ENCODE assay signal across 13 cellular contexts in the genomic region with DNA sequence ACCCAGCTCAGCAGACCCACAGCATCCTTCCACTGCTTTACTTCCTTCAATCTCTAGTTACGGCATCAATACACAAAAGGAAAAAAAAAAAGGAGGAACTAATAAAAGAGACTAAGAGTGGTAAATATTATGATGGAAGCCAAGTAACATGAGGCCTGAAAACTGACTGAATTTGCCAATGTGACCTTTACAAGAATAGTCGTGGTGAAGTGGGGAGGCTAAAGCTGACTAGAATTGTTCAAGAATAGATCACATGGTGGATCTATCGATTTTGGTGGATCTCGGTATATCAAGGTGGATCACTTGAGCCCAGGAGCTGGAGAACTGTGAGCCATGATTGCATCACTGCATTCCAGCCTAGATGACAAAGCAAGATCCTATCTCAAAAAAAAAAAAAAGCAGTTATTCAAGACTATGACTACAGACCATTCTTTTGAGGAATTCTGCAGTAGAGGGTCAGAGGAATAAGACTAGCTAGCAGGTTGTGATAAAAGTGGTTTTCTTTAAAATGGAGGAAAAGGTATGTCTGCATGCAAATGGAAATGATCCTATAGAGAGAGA. TPM values are rescaled to one million over a fixed set of nuclear protein-coding genes. Genes with fewer than 3 reads are reported as not detected.
DNase-seq lines count a peak whose midpoint lies in the region; ATAC-seq and TF ChIP-seq lines count a peak whose summit lies in the region.
"Had no signal": no experiment of that assay in that cellular context is flagged by ENCODE, and none has a peak within 500 bp of the region (broad histone marks: within the 10 kb centered on the region; RNA-seq: fewer than 3 reads in every experiment).

No MANE protein-coding gene starts in this region.

- H3K36me3 Mint-ChIP-seq in stimulated activated naive B cell treated with anti-CD40 and anti-IgM and Interleukin-4, amounts not matched to agents 10 μg/mL and 1 μg/mL and 100 μg/mL, for 72 hours = peaks cover 32 to 40% of the 10 kb centered on the region in 2 donors
- peaks cover 34% of the 10 kb centered on the region for H3K36me3 Mint-ChIP-seq in activated T-cell treated with anti-CD3 and anti-CD28 coated beads, Interleukin-2, amount 50 U/mL, for 4 hours (ENCODE audit: insufficient read depth)

- H3K79me1 ChIP-seq in trophoblast cell (ENCODE audit: low read length) = peaks cover 7% of the 10 kb centered on the region

- no peak overlapping the region for H3K4me3 Mint-ChIP-seq in stimulated activated naive B cell treated with anti-CD40 and anti-IgM and Interleukin-4, amounts not matched to agents 10 μg/mL and 1 μg/mL and 100 μg/mL, for 72 hours
- no peak overlapping the region for H3K4me3 Mint-ChIP-seq in activated T-cell treated with anti-CD3 and anti-CD28 coated beads, Interleukin-2, amount 50 U/mL, for 4 hours
- H3K4me3 Mint-ChIP-seq: dendritic cell treated with granulocyte-macrophage colony-stimulating factor and Interleukin-4, amounts not matched to agents 40 ng/mL and 50 ng/mL, for 4 days had no signal

- peaks cover 0 to 6% of the 10 kb centered on the region in 2 donors for H3K4me1 Mint-ChIP-seq in stimulated activated naive B cell treated with anti-CD40 and anti-IgM and Interleukin-4, amounts not matched to agents 10 μg/mL and 1 μg/mL and 100 μg/mL, for 72 hours
- peaks cover 4% of the 10 kb centered on the region for H3K4me1 Mint-ChIP-seq in activated T-cell treated with anti-CD3 and anti-CD28 coated beads, Interleukin-2, amount 50 U/mL, for 4 hours (ENCODE audit: low read depth)

- no peak overlapping the region for H3K4ac ChIP-seq in trophoblast cell (ENCODE audit: low read depth, low read length)

- H3K9me3 ChIP-seq in trophoblast cell (ENCODE audit: insufficient read depth, low read depth, low read length) = no peaks in the 10 kb centered on the region
- H3K9me3 ChIP-seq: tibial nerve had no signal

- TF ChIP-seq CTCF in cardiac fibroblast (IDR thresholded peaks at IDR 0.05; ENCODE audit: low read depth, low read length) = no peak

- no peak overlapping the region for H3K18ac ChIP-seq in trophoblast cell (ENCODE audit: low read length)

- peak overlapping the region; percentile 95 for H2BK12ac ChIP-seq in trophoblast cell (ENCODE audit: low read length)

- H3K4me1 ChIP-seq in trophoblast cell (ENCODE audit: control insufficient read depth in 1 of 2, insufficient read depth in 2 of 2, low read length in 2 of 2) = peaks cover 0 to 4% of the 10 kb centered on the region in 2 experiments
- H3K4me1 ChIP-seq: tibial nerve had no signal

- H4K12ac ChIP-seq in trophoblast cell (ENCODE audit: low read depth, low read length) = no peak overlapping the region

- no peak overlapping the region for H3K23ac ChIP-seq in trophoblast cell (ENCODE audit: low read length)

- H3K4me3 ChIP-seq in cardiac fibroblast (replicated peaks in 1 of 2; ENCODE audit: low read depth in 2 of 2, low read length in 2 of 2) (no peak overlapping the region), trophoblast cell (ENCODE audit: low read depth, low read length) (no peak overlapping the region)
- H3K4me3 ChIP-seq: tibial nerve had no signal

- no peak for ATAC-seq in stimulated activated naive B cell treated with anti-CD40 and anti-IgM and Interleukin-4, amounts not matched to agents 10 μg/mL and 1 μg/mL and 100 μg/mL, for 72 hours (replicated peaks)
- ATAC-seq in activated T-cell treated with anti-CD3 and anti-CD28 coated beads, Interleukin-2, amount 50 U/mL, for 4 hours = no peak
- ATAC-seq: sciatic nerve had no signal

- H3K27ac Mint-ChIP-seq in stimulated activated naive B cell treated with anti-CD40 and anti-IgM and Interleukin-4, amounts not matched to agents 10 μg/mL and 1 μg/mL and 100 μg/mL, for 72 hours = no peak overlapping the region
- H3K27ac Mint-ChIP-seq: dendritic cell treated with granulocyte-macrophage colony-stimulating factor and Interleukin-4, amounts not matched to agents 40 ng/mL and 50 ng/mL, for 4 days had no signal

- H2BK120ac ChIP-seq in trophoblast cell (ENCODE audit: insufficient read depth, low read length, poor library complexity) = peak overlapping the region; percentile 88

- H3K27me3 ChIP-seq in trophoblast cell (ENCODE audit: insufficient read depth, low read length) = no peaks in the 10 kb centered on the region
- H3K27me3 ChIP-seq: tibial nerve had no signal

- H2AK5ac ChIP-seq in trophoblast cell (ENCODE audit: low read length) = no peak overlapping the region

- H3K27ac ChIP-seq in trophoblast cell (ENCODE audit: low read depth, low read length) = peak overlapping the region; percentile 33
- H3K27ac ChIP-seq: tibial nerve had no signal

- H2AFZ ChIP-seq in trophoblast cell (ENCODE audit: insufficient read depth, low read length, poor library complexity) = no peak overlapping the region

- no peaks in the 10 kb centered on the region for H3K79me2 ChIP-seq in trophoblast cell (ENCODE audit: control insufficient read depth, insufficient read depth, low read length, poor library complexity)

- peak overlapping the region; percentile 59 for H4K91ac ChIP-seq in trophoblast cell (ENCODE audit: low read depth, low read length)

- H3K36me3 ChIP-seq in trophoblast cell (ENCODE audit: control insufficient read depth in 1 of 2, insufficient read depth in 2 of 2, low read length in 2 of 2) = peaks cover 0 to 3% of the 10 kb centered on the region in 2 experiments

- H3K9me3 Mint-ChIP-seq in stimulated activated naive B cell treated with anti-CD40 and anti-IgM and Interleukin-4, amounts not matched to agents 10 μg/mL and 1 μg/mL and 100 μg/mL, for 72 hours = peaks cover 2 to 3% of the 10 kb centered on the region in 2 donors
- H3K9me3 Mint-ChIP-seq in activated T-cell treated with anti-CD3 and anti-CD28 coated beads, Interleukin-2, amount 50 U/mL, for 4 hours = no peaks in the 10 kb centered on the region
- H3K9me3 Mint-ChIP-seq: dendritic cell treated with granulocyte-macrophage colony-stimulating factor and Interleukin-4, amounts not matched to agents 40 ng/mL and 50 ng/mL, for 4 days had no signal

- H3K4me2 ChIP-seq in trophoblast cell (ENCODE audit: low read length) = no peak overlapping the region

- peak overlapping the region; percentile 86 for H2BK5ac ChIP-seq in trophoblast cell (ENCODE audit: low read depth, low read length, poor library complexity)

- no peak overlapping the region for H3K9ac ChIP-seq in trophoblast cell (ENCODE audit: low read length)

- peak overlapping the region; percentile 71 for H4K8ac ChIP-seq in trophoblast cell (ENCODE audit: low read depth, low read length)

- no CpG with 5 or more reads among the region's 4 CpGs for WGBS in trophoblast cell (ENCODE audit: extremely low coverage, insufficient coverage, insufficient read length)

- H3K14ac ChIP-seq in trophoblast cell (ENCODE audit: low read length) = no peak overlapping the region

- no peaks in the 10 kb centered on the region for H3K27me3 Mint-ChIP-seq in stimulated activated naive B cell treated with anti-CD40 and anti-IgM and Interleukin-4, amounts not matched to agents 10 μg/mL and 1 μg/mL and 100 μg/mL, for 72 hours
- H3K27me3 Mint-ChIP-seq in activated T-cell treated with anti-CD3 and anti-CD28 coated beads, Interleukin-2, amount 50 U/mL, for 4 hours (ENCODE audit: low read depth) = no peaks in the 10 kb centered on the region
- H3K27me3 Mint-ChIP-seq: dendritic cell treated with granulocyte-macrophage colony-stimulating factor and Interleukin-4, amounts not matched to agents 40 ng/mL and 50 ng/mL, for 4 days had no signal

- DNase-seq in GM03348 (ENCODE audit: low spot score) (peak; percentile 26), NCI-H226 (peak; percentile 33), cardiac fibroblast (ENCODE audit: low read depth in 2 of 2) (peak; percentile 19 to 80), trophoblast cell (peak; percentile 53 to 92), midbrain (lab: John Stamatoyannopoulos, UW) (no peak), amygdala (lab: John Stamatoyannopoulos, UW) (no peak)
- no peak for DNase-seq in stimulated activated naive B cell treated with anti-CD40 and anti-IgM and Interleukin-4, amounts not matched to agents 10 μg/mL and 1 μg/mL and 100 μg/mL, for 72 hours
- no peak for DNase-seq in activated T-cell treated with anti-CD3 and anti-CD28 coated beads, Interleukin-2, amount 50 U/mL, for 4 hours
- DNase-seq: DMS79 treated with DMSO at 0.1 percent for 48 hours, SIG-M5 had no signal

RNA-seq across cellular contexts. Expression of gene ERMP1, which starts 15.1 kb away (rescaled TPM):
- polyA plus RNA-seq in trophoblast cell (2013) = 22.1 TPM in 2 replicates
- total RNA-seq in activated T-cell treated with anti-CD3 and anti-CD28 coated beads, Interleukin-2, amount 50 U/mL, for 4 hours = 1 to 10 TPM; 6.7 to 7.5 (median 6.9) TPM

Comparison
In these comparisons a context has a peak if more than half of its experiments do, and no peak if none do; other contexts are left out.
1. DNase-seq: peak in GM03348 (single experiment), NCI-H226 (single experiment), cardiac fibroblast (2 of 2) and trophoblast cell (2 of 2); none in stimulated activated naive B cell treated with anti-CD40 and anti-IgM and Interleukin-4, amounts not matched to agents 10 μg/mL and 1 μg/mL and 100 μg/mL, for 72 hours (single experiment), midbrain (single experiment), activated T-cell treated with anti-CD3 and anti-CD28 coated beads, Interleukin-2, amount 50 U/mL, for 4 hours (single experiment) and amygdala (0 of 56).